19 cellular contexts compared by ENCODE assay signal in the genomic region with DNA sequence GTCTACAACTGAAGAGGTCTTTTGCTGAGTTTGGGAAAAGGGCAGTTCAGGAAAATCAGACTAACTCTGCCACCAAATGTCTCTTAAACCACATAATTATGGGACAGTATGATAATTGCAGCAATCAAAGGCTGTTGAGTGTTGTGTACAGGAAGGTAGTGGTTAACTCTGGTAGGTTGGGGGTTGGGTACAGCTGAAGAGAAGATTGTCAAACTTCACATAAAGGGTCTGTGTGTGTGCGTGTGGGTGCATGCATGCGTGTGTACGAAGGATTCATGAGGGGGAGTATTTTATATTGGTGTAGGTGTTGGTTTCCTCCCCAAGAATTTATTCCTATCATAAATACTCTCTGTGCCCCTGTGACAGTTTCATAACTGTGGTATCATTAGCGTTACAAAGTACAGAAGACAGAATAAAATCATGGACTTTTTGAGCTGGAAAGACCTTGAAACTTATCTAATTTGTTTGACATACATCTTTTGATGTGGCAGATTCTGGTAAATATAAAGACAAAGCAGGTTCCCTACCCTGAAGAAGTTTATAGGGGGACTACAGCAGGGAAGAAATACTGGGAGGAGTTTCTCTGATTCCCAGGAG.
DNase-seq lines count a peak whose midpoint lies in the region; ATAC-seq, FAIRE-seq and TF ChIP-seq lines count a peak whose summit lies in the region.
"Had no signal": no experiment of that assay in that cellular context is flagged by ENCODE, and none has a peak within 500 bp of the region (broad histone marks: within the 10 kb centered on the region; RNA-seq: fewer than 3 reads in every experiment).

No MANE protein-coding gene starts in this region.

- ATAC-seq in DND-41 (ENCODE audit: insufficient read depth, low read depth) = peak; percentile 98
- peak; percentile 77 for ATAC-seq in left colon
- ATAC-seq in HG02981 (IDR thresholded peaks at IDR 0.05; ENCODE audit: unreplicated experiment) = no peak
- ATAC-seq: GM23338; sciatic nerve; stimulated activated memory B cell treated with anti-CD40 and anti-IgM and Interleukin-4, amounts not matched to agents 10 μg/mL and 1 μg/mL and 100 μg/mL, for 72 hours; WTC11 had no signal

- no peaks in the 10 kb centered on the region for H3K27me3 ChIP-seq in BLaER1 treated with 17β-estradiol and CSF1 and Interleukin-3, amounts not matched to agents 10 nM and 100 nM
- no peaks in the 10 kb centered on the region for H3K27me3 ChIP-seq in DND-41 (ENCODE audit: insufficient read depth, low read length, poor library complexity)
- H3K27me3 ChIP-seq: Peyer's patch had no signal

- H2AFZ ChIP-seq in DND-41 (ENCODE audit: low read depth, low read length) = no peak overlapping the region
- H2AFZ ChIP-seq: GM23338 had no signal

- no peak for FAIRE-seq in D721Med (lab: Jason Lieb, UNC)
- FAIRE-seq: GM12892, GM19239 had no signal

- peak; percentile 47 for DNase-seq in DND-41
- peak; percentile 52 for DNase-seq in NOMO-1 treated with DMSO at 0.1 percent for 48 hours (lab: John Stamatoyannopoulos, UW; ENCODE audit: unreplicated experiment)
- no peak for DNase-seq in left colon
- DNase-seq in D721Med (ENCODE audit: insufficient read length, low spot score) = no peak
- DNase-seq in NCI-H524 (lab: John Stamatoyannopoulos, UW) = no peak
- DNase-seq: activated CD4-positive, alpha-beta T cell treated with anti-CD3 and anti-CD28 coated beads, Interleukin-2, amount 50 U/mL, for 4 hours; DMS79 treated with DMSO at 0.1 percent for 48 hours; Karpas-422; NCI-H1048; NCI-H774; Peyer's patch had no signal

- H3K79me2 ChIP-seq in DND-41 (ENCODE audit: insufficient read depth, low read length) = no peaks in the 10 kb centered on the region

- 0 out of 22 replicates have a peak, but pooled peaks cover 0 to 4% (median 0%) of the 10 kb centered on the region in 11 experiments for H4K20me1 ChIP-seq in BLaER1 treated with 17β-estradiol and CSF1 and Interleukin-3, amounts not matched to agents 10 nM and 100 nM
- H4K20me1 ChIP-seq in DND-41 (ENCODE audit: insufficient read depth, low read length) = no peaks in the 10 kb centered on the region; the same call in 1 of the 2 replicates

- H3K4me2 ChIP-seq in BLaER1 treated with 17β-estradiol and CSF1 and Interleukin-3, amounts not matched to agents 10 nM and 100 nM = peak overlapping the region in 10 of 11 experiments; percentile 6 to 71 (median 60); a peak in 17 of 22 replicates
- H3K4me2 ChIP-seq in DND-41 (ENCODE audit: insufficient read depth, low read length) = no peak overlapping the region
- H3K4me2 ChIP-seq: GM23338 had no signal

- peaks cover 0 to 9% (median 0%) of the 10 kb centered on the region in 11 experiments; a peak in 1 of 22 replicates for H3K9me3 ChIP-seq in BLaER1 treated with 17β-estradiol and CSF1 and Interleukin-3, amounts not matched to agents 10 nM and 100 nM (replicated peaks in 1 of 11)
- H3K9me3 ChIP-seq in DND-41 (ENCODE audit: insufficient read depth, low read length, severe bottlenecking) = no peaks in the 10 kb centered on the region
- H3K9me3 ChIP-seq: Peyer's patch had no signal

- intact Hi-C loops in left colon (cut with DNase I, micrococcal nuclease) = no loop called here

- H3K4me1 ChIP-seq in BLaER1 treated with 17β-estradiol and CSF1 and Interleukin-3, amounts not matched to agents 10 nM and 100 nM = peaks cover 0 to 21% (median 15%) of the 10 kb centered on the region in 10 experiments; a peak in 16 of 20 replicates
- H3K4me1 ChIP-seq in DND-41 (ENCODE audit: insufficient read depth, low read length) = peaks cover 12% of the 10 kb centered on the region

- no peak for TF ChIP-seq CTCF in DND-41 (IDR thresholded peaks at IDR 0.05; ENCODE audit: borderline replicate concordance, extremely low read depth, low read length, poor library complexity, severe bottlenecking)
- no peak for TF ChIP-seq CTCF in D721Med (IDR thresholded peaks at IDR 0.05; ENCODE audit: insufficient read depth, missing control alignments)

- H3K9ac ChIP-seq in BLaER1 treated with 17β-estradiol and CSF1 and Interleukin-3, amounts not matched to agents 10 nM and 100 nM = no peak overlapping the region
- H3K9ac ChIP-seq in DND-41 (ENCODE audit: low read depth, low read length) = no peak overlapping the region

- no peaks in the 10 kb centered on the region for H3K36me3 ChIP-seq in BLaER1 treated with 17β-estradiol and CSF1 and Interleukin-3, amounts not matched to agents 10 nM and 100 nM
- H3K36me3 ChIP-seq in DND-41 (ENCODE audit: insufficient read depth, low read length) = no peaks in the 10 kb centered on the region
- H3K36me3 ChIP-seq: Peyer's patch had no signal

- no peak overlapping the region for H3K4me3 ChIP-seq in BLaER1 treated with 17β-estradiol and CSF1 and Interleukin-3, amounts not matched to agents 10 nM and 100 nM
- H3K4me3 ChIP-seq in DND-41 (ENCODE audit: low read depth in 1 of 2, low read length in 2 of 2) = no peak overlapping the region
- H3K4me3 ChIP-seq: GM23338, Peyer's patch had no signal

- no peak overlapping the region for H3K27ac ChIP-seq in BLaER1 treated with 17β-estradiol and CSF1 and Interleukin-3, amounts not matched to agents 10 nM and 100 nM
- H3K27ac ChIP-seq in DND-41 (ENCODE audit: low read length) = no peak overlapping the region
- H3K27ac ChIP-seq: Peyer's patch had no signal

Comparison
In these comparisons a context has a peak if more than half of its experiments do, and no peak if none do; other contexts are left out.
1. DNase-seq: peak in DND-41 (single experiment) and NOMO-1 treated with DMSO at 0.1 percent for 48 hours (single experiment); none in left colon (0 of 2), D721Med (single experiment) and NCI-H524 (0 of 2).